Comparison of ENCODE assay signal across 9 cellular contexts in the genomic region with DNA sequence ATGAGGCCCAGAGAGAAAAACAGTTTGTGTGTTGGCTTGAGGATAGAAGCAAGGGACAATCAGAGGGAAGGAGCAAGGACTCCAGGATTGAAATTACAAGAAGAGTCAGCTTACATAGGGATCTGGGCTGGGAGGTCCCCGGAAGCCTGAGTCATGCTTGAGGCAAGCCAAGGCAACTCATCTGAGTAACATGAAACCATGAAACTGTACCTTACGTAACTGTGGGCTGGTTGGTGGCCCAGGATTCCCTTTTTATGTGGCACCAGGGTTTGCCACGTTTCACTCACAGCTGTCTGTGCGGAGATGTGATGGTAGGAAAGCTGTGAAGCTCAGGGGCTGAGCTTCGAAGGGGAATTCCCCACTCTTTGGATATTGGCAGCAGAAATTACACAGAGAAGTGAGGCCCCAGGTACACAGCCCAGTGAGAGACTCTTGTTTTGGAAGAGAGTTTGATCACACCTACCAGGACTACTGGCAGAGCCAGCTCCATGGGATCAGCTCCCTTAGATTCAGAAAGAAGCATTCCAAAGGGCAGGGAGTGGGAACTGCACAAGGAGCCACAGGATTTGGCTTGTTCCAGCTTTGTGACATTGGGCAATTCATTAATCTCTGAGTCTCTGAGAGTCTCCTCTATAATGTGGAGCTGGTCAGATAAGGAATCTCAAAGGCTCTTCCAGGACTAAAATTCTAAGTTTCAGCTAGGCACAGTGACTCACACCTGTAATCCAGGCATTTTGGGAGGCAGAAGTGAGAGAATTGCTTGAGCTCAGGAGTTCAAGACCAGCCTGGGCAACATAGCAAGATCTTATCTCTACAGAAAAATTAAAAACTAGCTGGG. TPM values are rescaled to one million over a fixed set of nuclear protein-coding genes. Genes with fewer than 3 reads are reported as not detected.
DNase-seq lines count a peak whose midpoint lies in the region; ATAC-seq, FAIRE-seq and TF ChIP-seq lines count a peak whose summit lies in the region.
"Had no signal": no experiment of that assay in that cellular context is flagged by ENCODE, and none has a peak within 500 bp of the region (broad histone marks: within the 10 kb centered on the region; RNA-seq: fewer than 3 reads in every experiment).

No MANE protein-coding gene starts in this region.

- FAIRE-seq in A549 (lab: Jason Lieb, UNC), result no peak

- H2AFZ ChIP-seq in GM23338, result peak overlapping the region; percentile 95
- H2AFZ ChIP-seq in neuronal stem cell (ENCODE audit: low read length), result no peak overlapping the region

- POLR2A ChIA-PET in A549 (lab: Yijun Ruan, JAX), result no interaction called here

- no peak for TF ChIP-seq EP300 in A549 (IDR thresholded peaks at IDR 0.05)

- H3K79me1 ChIP-seq in neuronal stem cell (ENCODE audit: low read depth, low read length), result no peaks in the 10 kb centered on the region

- no peak overlapping the region for H3K18ac ChIP-seq in neuronal stem cell (ENCODE audit: low read length)

- 0 out of 2 replicates have a peak, but pooled peaks cover 4% of the 10 kb centered on the region for H3K27me3 ChIP-seq in GM23338 (ENCODE audit: insufficient read depth)
- H3K27me3 ChIP-seq in neuronal stem cell (ENCODE audit: control insufficient read depth in 3 of 3, insufficient read depth in 3 of 3, low read depth in 1 of 3, low read length in 3 of 3), result peaks cover 0 to 5% (median 0%) of the 10 kb centered on the region in 3 experiments
- H3K27me3 ChIP-seq: cardiac muscle cell had no signal

- ATAC-seq in A549 (peak; percentile 88 to 99), GM23338 (peak; percentile 79)

- H3K9me3 ChIP-seq in A549 (no peaks in the 10 kb centered on the region), neuronal stem cell (replicated peaks in 1 of 2; ENCODE audit: control insufficient read depth in 2 of 2, insufficient read depth in 1 of 2, low read depth in 1 of 2, low read length in 2 of 2) (no peaks in the 10 kb centered on the region)

- no peak for TF ChIP-seq POLR2A in A549 (IDR thresholded peaks at IDR 0.05; ENCODE audit: low read length)

- no peak overlapping the region for H3K4me3 Mint-ChIP-seq in GM23338
- H3K4me3 Mint-ChIP-seq in activated naive CD4-positive, alpha-beta T cell treated with anti-CD3 and anti-CD28 coated beads, Interleukin-2, amount 10 ng/mL, durations not matched to agents 7 days and 5 days, result no peak overlapping the region

- H3K4me3 ChIP-seq in A549 (no peak overlapping the region), GM23338 (no peak overlapping the region), neuronal stem cell (ENCODE audit: low read length in 2 of 2) (no peak overlapping the region)
- H3K4me3 ChIP-seq: cardiac muscle cell had no signal

- H4K20me1 ChIP-seq in GM23338 (replicated peaks; ENCODE audit: insufficient read depth), result no peaks in the 10 kb centered on the region

- H3K4me2 ChIP-seq in A549 (peak overlapping the region; percentile 46), GM23338 (no peak overlapping the region), neuronal stem cell (ENCODE audit: insufficient read depth, low read length, poor library complexity, severe bottlenecking) (no peak overlapping the region)

- H3K4me1 ChIP-seq in A549 (peaks cover 14% of the 10 kb centered on the region), GM23338 (ENCODE audit: insufficient read depth) (no peaks in the 10 kb centered on the region; the same call in 1 of the 2 replicates), neuronal stem cell (ENCODE audit: control insufficient read depth in 2 of 2, insufficient read depth in 1 of 2, low read depth in 1 of 2, low read length in 2 of 2) (no peaks in the 10 kb centered on the region)

- no peak overlapping the region for H3K4ac ChIP-seq in neuronal stem cell (ENCODE audit: low read length)

- no peak overlapping the region for H2BK15ac ChIP-seq in neuronal stem cell (ENCODE audit: low read length)

- H2BK12ac ChIP-seq in neuronal stem cell (ENCODE audit: low read length), result no peak overlapping the region

- H3K9me3 Mint-ChIP-seq in GM23338, result no peaks in the 10 kb centered on the region; the same call in 2 of the 3 replicates
- no peaks in the 10 kb centered on the region for H3K9me3 Mint-ChIP-seq in activated naive CD4-positive, alpha-beta T cell treated with anti-CD3 and anti-CD28 coated beads, Interleukin-2, amount 10 ng/mL, durations not matched to agents 7 days and 5 days

- H3K14ac ChIP-seq in neuronal stem cell (ENCODE audit: low read length), result no peak overlapping the region

- WGBS in A549 (ENCODE audit: missing lambda C conversion rate), result 21% methylated on average over 5 of the region's 5 CpGs
- no CpG with 5 or more reads among the region's 5 CpGs for WGBS in neuronal stem cell (ENCODE audit: extremely low coverage in 2 of 2, insufficient read length in 2 of 2, insufficient replicate concordance in 1 of 2), 2 donors

- H3K36me3 ChIP-seq in GM23338 (ENCODE audit: insufficient read depth) (no peaks in the 10 kb centered on the region), neuronal stem cell (replicated peaks in 1 of 2; ENCODE audit: control insufficient read depth in 2 of 2, insufficient read depth in 2 of 2, low read length in 2 of 2) (no peaks in the 10 kb centered on the region)
- H3K36me3 ChIP-seq: cardiac muscle cell had no signal

- peaks cover 6% of the 10 kb centered on the region; the same call in 1 of the 2 replicates for H3K9me2 ChIP-seq in GM23338 (ENCODE audit: insufficient read depth)

- in situ Hi-C loops in G401 (cut with HindIII; ENCODE audit: low sequenced_read_pairs), result no loop called here

- H2BK5ac ChIP-seq in neuronal stem cell (ENCODE audit: low read length), result no peak overlapping the region

- H3K27ac ChIP-seq in A549 (peak overlapping the region; percentile 60 to 73; a peak in 5 of 6 replicates), GM23338 (ENCODE audit: low read depth) (no peak overlapping the region), neuronal stem cell (replicated peaks; ENCODE audit: low read length) (no peak overlapping the region)
- H3K27ac ChIP-seq: cardiac muscle cell had no signal

- no peak overlapping the region for H2BK120ac ChIP-seq in neuronal stem cell (ENCODE audit: low read depth, low read length)

- no peaks in the 10 kb centered on the region for H3K79me2 ChIP-seq in GM23338 (replicated peaks; ENCODE audit: insufficient read depth)

- no peak for TF ChIP-seq RAD21 in A549 (conservative IDR thresholded peaks at IDR 0.05 in 1 of 2, IDR thresholded peaks at IDR 0.05 in 1 of 2)

- peaks cover 10% of the 10 kb centered on the region for H3K4me1 Mint-ChIP-seq in GM23338
- H3K4me1 Mint-ChIP-seq in activated naive CD4-positive, alpha-beta T cell treated with anti-CD3 and anti-CD28 coated beads, Interleukin-2, amount 10 ng/mL, durations not matched to agents 7 days and 5 days, result peaks cover 10% of the 10 kb centered on the region

- no peaks in the 10 kb centered on the region for H3F3A ChIP-seq in GM23338 (replicated peaks; ENCODE audit: low read depth)

- H3K27me3 Mint-ChIP-seq in GM23338 (ENCODE audit: insufficient read depth, low read depth, poor library complexity), result peaks cover 10% of the 10 kb centered on the region
- H3K27me3 Mint-ChIP-seq in activated naive CD4-positive, alpha-beta T cell treated with anti-CD3 and anti-CD28 coated beads, Interleukin-2, amount 10 ng/mL, durations not matched to agents 7 days and 5 days, result peaks cover 74% of the 10 kb centered on the region

- H3K27ac Mint-ChIP-seq in GM23338, result peak overlapping the region; percentile 61
- no peak overlapping the region for H3K27ac Mint-ChIP-seq in activated naive CD4-positive, alpha-beta T cell treated with anti-CD3 and anti-CD28 coated beads, Interleukin-2, amount 10 ng/mL, durations not matched to agents 7 days and 5 days

- DNase-seq in A549 (ENCODE audit: low read depth in 1 of 2, low spot score in 1 of 2) (peak; percentile 40 to 72), GM23338 (ENCODE audit: low spot score) (peak; percentile 58), RKO (ENCODE audit: low spot score) (peak; percentile 95), iris pigment epithelial cell (ENCODE audit: low read depth) (peak; percentile 96), neuronal stem cell (ENCODE audit: low spot score) (no peak), G401 (ENCODE audit: low spot score) (no peak)
- DNase-seq in activated naive CD4-positive, alpha-beta T cell treated with anti-CD3 and anti-CD28 coated beads, Interleukin-2, amount 10 ng/mL, durations not matched to agents 7 days and 5 days, result peak; percentile 56
- peak; percentile 81 for DNase-seq in stimulated activated CD8-positive, alpha-beta memory T cell treated with anti-CD3 and anti-CD28 coated beads, Interleukin-4, amount 100 ng/mL, for 48 hours

- CTCF ChIA-PET in A549 (lab: Yijun Ruan, JAX), result interaction anchor here (1.1 to 1.5 kb wide), 3 partner anchors 10 to 74 kb away, joined by 3 to 4 read pairs (median 3); no protein-coding TSS in a partner anchor
- CTCF ChIA-PET in activated naive CD4-positive, alpha-beta T cell treated with anti-CD3 and anti-CD28 coated beads, Interleukin-2, amount 10 ng/mL, durations not matched to agents 7 days and 5 days (lab: Charles Lee), result interaction anchor here (0.7 to 1.5 kb wide), 2 partner anchors 13 to 34 kb away, joined by 3 read pairs; no protein-coding TSS in a partner anchor

- no peaks in the 10 kb centered on the region for H3K36me3 Mint-ChIP-seq in GM23338 (ENCODE audit: low read depth)
- H3K36me3 Mint-ChIP-seq in activated naive CD4-positive, alpha-beta T cell treated with anti-CD3 and anti-CD28 coated beads, Interleukin-2, amount 10 ng/mL, durations not matched to agents 7 days and 5 days, result no peaks in the 10 kb centered on the region

- TF ChIP-seq CTCF in A549 (IDR thresholded peaks at IDR 0.05) (no peak), GM23338 (conservative IDR thresholded peaks at IDR 0.05; ENCODE audit: low read depth in 2 of 2) (no peak)

- H4K91ac ChIP-seq in neuronal stem cell (ENCODE audit: low read depth, low read length, poor library complexity), result no peak overlapping the region

- no peak overlapping the region for H3K23ac ChIP-seq in neuronal stem cell (ENCODE audit: low read depth, low read length, poor library complexity)

- H2AK5ac ChIP-seq in neuronal stem cell (ENCODE audit: low read depth, low read length), result no peak overlapping the region

- H3K9ac ChIP-seq in neuronal stem cell (ENCODE audit: low read depth, low read length, poor library complexity), result no peak overlapping the region

- H4K8ac ChIP-seq in neuronal stem cell (ENCODE audit: low read depth, low read length), result no peak overlapping the region

TF ChIP-seq in A549, 52 proteins besides CTCF, POLR2A, EP300 and RAD21 (continues in another document):
- TF ChIP-seq CBX8 (IDR thresholded peaks at IDR 0.05), result no peak

RNA-seq across cellular contexts. Expression of gene SLC5A1, which starts 7.8 kb away (rescaled TPM):
- polyA plus RNA-seq in A549 (2011; rRNA removed), result 0.04 and 0.08 TPM in 2 replicates
- polyA plus RNA-seq in A549 (2012; cell fraction: cytosol; rRNA removed), result 0.01 TPM in 1 of 2 replicates, not detected in the other
- polyA plus RNA-seq in A549 (2012; cell fraction: nucleus; rRNA removed), result 0.08 TPM in 1 of 2 replicates, not detected in the other
- 0.01 to 0.03 TPM in 2 of 3 replicates, not detected in the other for polyA plus RNA-seq in A549 (2017; fragmentation: RNase III; extraction: RNeasy Plus Mini Kit Qiagen cat#74134 plus additional on column Dnase treatment)
- polyA minus RNA-seq in A549 (2011; rRNA and poly(A)+ RNA removed), result not detected in 2 replicates
- total RNA-seq in GM23338 (2014; rRNA removed; shearing (Covaris generic)), result 0.03 TPM in 1 of 2 replicates, not detected in the other
- not detected in 2 replicates for polyA plus RNA-seq in GM23338 (2016; fragmentation: Nextera tagmentation; extraction: Ambion mirVana)
- 0.01 TPM for polyA plus RNA-seq in neuronal stem cell (2013, experiment 1 of 2)
- 0.03 TPM for polyA plus RNA-seq in neuronal stem cell (2013, experiment 2 of 2)
- total RNA-seq in G401 (2014; rRNA removed; shearing (Covaris generic)), result not detected in 2 replicates

Comparison
In these comparisons a context has a peak if more than half of its experiments do, and no peak if none do; other contexts are left out.
1. DNase-seq: peak in A549 (2 of 2), GM23338 (single experiment), RKO (single experiment), activated naive CD4-positive, alpha-beta T cell treated with anti-CD3 and anti-CD28 coated beads, Interleukin-2, amount 10 ng/mL, durations not matched to agents 7 days and 5 days (single experiment), iris pigment epithelial cell (single experiment) and stimulated activated CD8-positive, alpha-beta memory T cell treated with anti-CD3 and anti-CD28 coated beads, Interleukin-4, amount 100 ng/mL, for 48 hours (single experiment); none in neuronal stem cell (single experiment) and G401 (single experiment).
2. H3K27ac ChIP-seq: peak in A549 (2 of 2); none in GM23338 (single experiment) and neuronal stem cell (single experiment).